ENCODE assay signal across 9 cellular contexts in the genomic region with DNA sequence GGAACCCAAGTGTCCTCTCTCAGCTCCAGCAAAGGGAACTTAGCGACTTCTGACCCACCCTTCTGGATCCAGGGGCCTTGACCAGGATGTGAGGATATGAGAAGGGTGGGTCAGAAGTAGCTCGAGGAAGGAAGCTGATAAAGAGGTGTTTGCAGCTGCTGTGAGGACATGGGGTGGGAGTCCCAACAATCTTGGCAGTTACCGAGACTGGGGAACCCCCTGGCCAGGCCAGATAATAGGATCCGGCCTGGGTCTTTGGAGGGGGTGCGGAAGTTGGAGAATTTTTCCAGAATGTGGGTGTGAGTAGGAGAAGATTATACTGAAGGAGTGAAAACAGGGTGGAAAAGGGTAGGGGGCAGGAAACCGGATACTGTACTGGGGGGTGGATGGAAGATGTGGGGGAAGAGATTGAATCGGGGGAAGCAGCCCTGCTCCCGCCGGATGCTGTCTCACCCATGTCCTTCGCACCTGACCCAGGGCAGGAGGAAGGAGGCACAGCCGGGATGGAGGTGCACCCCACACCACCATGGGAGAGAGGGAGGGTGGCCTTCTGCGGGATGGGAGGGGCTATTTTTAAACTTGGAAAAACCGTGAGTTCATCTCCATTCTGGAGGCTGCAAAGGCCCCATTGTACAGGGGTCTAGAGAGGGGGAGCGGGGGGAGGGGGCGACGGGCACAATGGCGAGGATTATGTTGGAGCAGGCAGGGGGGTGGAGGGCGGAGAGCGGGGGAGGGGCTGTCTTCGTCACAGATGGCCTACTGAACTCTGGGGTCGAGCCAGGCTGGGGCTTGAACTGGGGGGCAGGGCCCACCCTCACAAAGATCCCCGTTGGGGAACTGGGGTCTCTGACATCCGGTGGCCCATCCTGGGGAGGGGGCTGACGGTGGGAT. TPM values are rescaled to one million over a fixed set of nuclear protein-coding genes. Genes with fewer than 3 reads are reported as not detected.
DNase-seq lines count a peak whose midpoint lies in the region; ATAC-seq and TF ChIP-seq lines count a peak whose summit lies in the region.
"Had no signal": no experiment of that assay in that cellular context is flagged by ENCODE, and none has a peak within 500 bp of the region (broad histone marks: within the 10 kb centered on the region; RNA-seq: fewer than 3 reads in every experiment).

No MANE protein-coding gene starts in this region.

- H3K27me3 Mint-ChIP-seq in T-cell: peaks cover 5 to 19% of the 10 kb centered on the region in 2 donors
- H3K27me3 Mint-ChIP-seq in glutamatergic neuron (ENCODE audit: unreplicated experiment): peaks cover 2% of the 10 kb centered on the region

- intact Hi-C loops in posterior cingulate gyrus (cut with DNase I): no loop called here

- CTCF ChIA-PET in T-cell (lab: Charles Lee): interaction anchor here (1.0 to 1.2 kb wide), 2 partner anchors 13 to 56 kb away, joined by 3 to 4 read pairs; no protein-coding TSS in a partner anchor

- no peak for TF ChIP-seq CTCF in glutamatergic neuron (IDR thresholded peaks at IDR 0.05; ENCODE audit: partially characterized antibody, unreplicated experiment)

- ATAC-seq in T-cell (replicated peaks in 1 of 4): no peak

- DNase-seq in COLO829 (ENCODE audit: low spot score) (peak; percentile 76), T-cell (no peak), glutamatergic neuron (peak; percentile 44), posterior cingulate gyrus (peak in 7 of 10 donors; percentile 64 to 95 (median 78)), COLO668 (lab: John Stamatoyannopoulos, UW; ENCODE audit: unreplicated experiment) (no peak), DMS 273 (lab: John Stamatoyannopoulos, UW; ENCODE audit: unreplicated experiment) (no peak), HuH-7.5 (ENCODE audit: low spot score) (no peak), HuH-7 (ENCODE audit: low spot score) (no peak)
- DNase-seq: NCI-H1105 treated with DMSO at 0.1 percent for 48 hours had no signal

- no peak overlapping the region for H3K27ac Mint-ChIP-seq in T-cell
- H3K27ac Mint-ChIP-seq in glutamatergic neuron (ENCODE audit: unreplicated experiment): no peak overlapping the region

- H3K4me3 Mint-ChIP-seq in T-cell: peak overlapping the region; percentile 62 to 76 (median 70)
- peak overlapping the region; percentile 47 for H3K4me3 Mint-ChIP-seq in glutamatergic neuron (ENCODE audit: unreplicated experiment)

- POLR2A ChIA-PET in T-cell (lab: Charles Lee): no interaction called here

- H3K4me1 Mint-ChIP-seq in T-cell: peaks cover 30 to 49% (median 31%) of the 10 kb centered on the region in 3 donors
- H3K4me1 Mint-ChIP-seq in glutamatergic neuron (ENCODE audit: low read depth, unreplicated experiment): peaks cover 8% of the 10 kb centered on the region

- H3K36me3 Mint-ChIP-seq in T-cell (no peaks in the 10 kb centered on the region), glutamatergic neuron (ENCODE audit: unreplicated experiment) (no peaks in the 10 kb centered on the region)

- no peaks in the 10 kb centered on the region for H3K9me3 Mint-ChIP-seq in T-cell
- peaks cover under 1% of the 10 kb centered on the region for H3K9me3 Mint-ChIP-seq in glutamatergic neuron (ENCODE audit: unreplicated experiment)

RNA-seq across cellular contexts. Expression of a gene that starts 3.0 kb away (rescaled TPM):
- 10 to 100 TPM in 1 of 5 donors, 1 to 10 TPM in 1, under 1 TPM in 3; 0.50 to 10.2 (median 0.76) TPM for total RNA-seq in T-cell
- 11.4 TPM for total RNA-seq in glutamatergic neuron (ENCODE audit: unreplicated experiment)

RNA-seq across cellular contexts. Expression of a gene that starts 14.4 kb away (rescaled TPM):
- total RNA-seq in T-cell (10 to 100 TPM; 18.4 to 21.4 (median 20.3) TPM), glutamatergic neuron (ENCODE audit: unreplicated experiment) (20.6 TPM)

RNA-seq across cellular contexts. Expression of a gene that starts 20.7 kb away (rescaled TPM):
- not detected for total RNA-seq in T-cell
- total RNA-seq in glutamatergic neuron (ENCODE audit: unreplicated experiment): 0.32 TPM

RNA-seq across cellular contexts. Expression of a gene that starts 26.6 kb away (rescaled TPM):
- total RNA-seq in T-cell (not detected), glutamatergic neuron (ENCODE audit: unreplicated experiment) (not detected)

Comparison
In these comparisons a context has a peak if more than half of its experiments do, and no peak if none do; other contexts are left out.
1. DNase-seq: peak in COLO829 (single experiment), glutamatergic neuron (single experiment) and posterior cingulate gyrus (7 of 10); none in T-cell (0 of 34), COLO668 (single experiment), DMS 273 (single experiment), HuH-7.5 (single experiment) and HuH-7 (single experiment).